ENCODE assay signal across 1 cellular context in the genomic region with DNA sequence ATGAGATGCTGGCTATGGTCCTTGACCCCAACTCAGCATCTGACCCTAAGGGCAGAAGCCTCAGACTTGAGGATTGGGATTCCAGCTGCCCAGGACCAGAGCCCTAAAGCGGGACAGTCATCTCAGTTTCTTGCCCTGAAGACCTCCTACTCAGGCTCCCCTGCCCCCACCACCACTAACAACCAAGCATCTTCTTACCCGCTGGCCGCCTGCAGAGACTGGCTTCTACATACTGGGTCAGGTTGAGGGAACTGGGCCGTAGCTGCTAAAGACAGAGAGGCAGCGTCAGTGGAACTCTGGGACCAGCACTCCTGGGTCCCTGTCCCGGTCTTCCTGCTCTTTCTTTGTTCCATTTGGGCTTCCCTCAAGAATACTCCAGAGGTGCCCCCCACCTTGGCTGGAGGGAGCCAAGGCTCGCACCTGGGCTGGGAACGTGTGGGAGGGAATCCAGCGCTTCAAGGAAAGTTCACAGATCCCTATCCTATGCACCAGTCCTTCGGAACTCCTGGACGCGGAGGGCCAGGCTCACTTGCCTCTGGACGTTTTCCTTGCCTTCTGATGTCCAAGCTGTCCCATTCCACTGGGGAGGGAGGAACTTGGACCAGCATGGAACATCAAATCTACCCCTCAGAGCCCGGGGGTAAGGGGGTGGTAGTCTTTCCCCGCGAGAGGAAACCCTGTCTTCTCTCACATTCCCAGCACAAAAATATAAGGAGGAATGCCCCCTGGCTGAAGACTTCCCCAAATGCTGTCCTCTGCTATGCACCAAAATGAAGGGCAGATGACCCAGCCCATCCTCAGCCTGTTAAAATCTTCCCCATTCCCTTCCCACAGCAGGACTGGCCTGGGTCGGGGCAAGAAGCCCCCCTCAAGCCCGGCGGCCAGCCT.
TF ChIP-seq lines count a peak whose summit lies in the region.

No MANE protein-coding gene starts in this region.

TF ChIP-seq in K562, 482 proteins besides CTCF, POLR2A, EP300 and RAD21:
- TF ChIP-seq, protein P1, sequence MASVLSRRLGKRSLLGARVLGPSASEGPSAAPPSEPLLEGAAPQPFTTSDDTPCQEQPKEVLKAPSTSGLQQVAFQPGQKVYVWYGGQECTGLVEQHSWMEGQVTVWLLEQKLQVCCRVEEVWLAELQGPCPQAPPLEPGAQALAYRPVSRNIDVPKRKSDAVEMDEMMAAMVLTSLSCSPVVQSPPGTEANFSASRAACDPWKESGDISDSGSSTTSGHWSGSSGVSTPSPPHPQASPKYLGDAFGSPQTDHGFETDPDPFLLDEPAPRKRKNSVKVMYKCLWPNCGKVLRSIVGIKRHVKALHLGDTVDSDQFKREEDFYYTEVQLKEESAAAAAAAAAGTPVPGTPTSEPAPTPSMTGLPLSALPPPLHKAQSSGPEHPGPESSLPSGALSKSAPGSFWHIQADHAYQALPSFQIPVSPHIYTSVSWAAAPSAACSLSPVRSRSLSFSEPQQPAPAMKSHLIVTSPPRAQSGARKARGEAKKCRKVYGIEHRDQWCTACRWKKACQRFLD (CRISPR knock-in tag; IDR thresholded peaks at IDR 0.05): no peak
- TF ChIP-seq ZNF384 (IDR thresholded peaks at IDR 0.05; ENCODE audit: low read depth, low read length): no peak
- TF ChIP-seq, protein P2, sequence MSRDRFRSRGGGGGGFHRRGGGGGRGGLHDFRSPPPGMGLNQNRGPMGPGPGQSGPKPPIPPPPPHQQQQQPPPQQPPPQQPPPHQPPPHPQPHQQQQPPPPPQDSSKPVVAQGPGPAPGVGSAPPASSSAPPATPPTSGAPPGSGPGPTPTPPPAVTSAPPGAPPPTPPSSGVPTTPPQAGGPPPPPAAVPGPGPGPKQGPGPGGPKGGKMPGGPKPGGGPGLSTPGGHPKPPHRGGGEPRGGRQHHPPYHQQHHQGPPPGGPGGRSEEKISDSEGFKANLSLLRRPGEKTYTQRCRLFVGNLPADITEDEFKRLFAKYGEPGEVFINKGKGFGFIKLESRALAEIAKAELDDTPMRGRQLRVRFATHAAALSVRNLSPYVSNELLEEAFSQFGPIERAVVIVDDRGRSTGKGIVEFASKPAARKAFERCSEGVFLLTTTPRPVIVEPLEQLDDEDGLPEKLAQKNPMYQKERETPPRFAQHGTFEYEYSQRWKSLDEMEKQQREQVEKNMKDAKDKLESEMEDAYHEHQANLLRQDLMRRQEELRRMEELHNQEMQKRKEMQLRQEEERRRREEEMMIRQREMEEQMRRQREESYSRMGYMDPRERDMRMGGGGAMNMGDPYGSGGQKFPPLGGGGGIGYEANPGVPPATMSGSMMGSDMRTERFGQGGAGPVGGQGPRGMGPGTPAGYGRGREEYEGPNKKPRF (IDR thresholded peaks at IDR 0.05; ENCODE audit: low read depth, low read length): no peak
- TF ChIP-seq FOXK2 (conservative IDR thresholded peaks at IDR 0.05 in 1 of 2, IDR thresholded peaks at IDR 0.05 in 1 of 2; ENCODE audit: low read depth in 2 of 2): no peak
- TF ChIP-seq, protein P3, sequence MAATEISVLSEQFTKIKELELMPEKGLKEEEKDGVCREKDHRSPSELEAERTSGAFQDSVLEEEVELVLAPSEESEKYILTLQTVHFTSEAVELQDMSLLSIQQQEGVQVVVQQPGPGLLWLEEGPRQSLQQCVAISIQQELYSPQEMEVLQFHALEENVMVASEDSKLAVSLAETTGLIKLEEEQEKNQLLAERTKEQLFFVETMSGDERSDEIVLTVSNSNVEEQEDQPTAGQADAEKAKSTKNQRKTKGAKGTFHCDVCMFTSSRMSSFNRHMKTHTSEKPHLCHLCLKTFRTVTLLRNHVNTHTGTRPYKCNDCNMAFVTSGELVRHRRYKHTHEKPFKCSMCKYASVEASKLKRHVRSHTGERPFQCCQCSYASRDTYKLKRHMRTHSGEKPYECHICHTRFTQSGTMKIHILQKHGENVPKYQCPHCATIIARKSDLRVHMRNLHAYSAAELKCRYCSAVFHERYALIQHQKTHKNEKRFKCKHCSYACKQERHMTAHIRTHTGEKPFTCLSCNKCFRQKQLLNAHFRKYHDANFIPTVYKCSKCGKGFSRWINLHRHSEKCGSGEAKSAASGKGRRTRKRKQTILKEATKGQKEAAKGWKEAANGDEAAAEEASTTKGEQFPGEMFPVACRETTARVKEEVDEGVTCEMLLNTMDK (IDR thresholded peaks at IDR 0.05; ENCODE audit: borderline replicate concordance, insufficient read depth, low read depth, low read length, poor library complexity, severe bottlenecking): no peak
- no peak for TF ChIP-seq KHSRP (IDR thresholded peaks at IDR 0.05)
- no peak for TF ChIP-seq ELF1 (tag; IDR thresholded peaks at IDR 0.05)
- TF ChIP-seq, protein P4, sequence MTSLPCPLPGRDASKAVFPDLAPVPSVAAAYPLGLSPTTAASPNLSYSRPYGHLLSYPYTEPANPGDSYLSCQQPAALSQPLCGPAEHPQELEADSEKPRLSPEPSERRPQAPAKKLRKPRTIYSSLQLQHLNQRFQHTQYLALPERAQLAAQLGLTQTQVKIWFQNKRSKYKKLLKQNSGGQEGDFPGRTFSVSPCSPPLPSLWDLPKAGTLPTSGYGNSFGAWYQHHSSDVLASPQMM (CRISPR knock-in tag; IDR thresholded peaks at IDR 0.05): no peak
- TF ChIP-seq, protein P5, sequence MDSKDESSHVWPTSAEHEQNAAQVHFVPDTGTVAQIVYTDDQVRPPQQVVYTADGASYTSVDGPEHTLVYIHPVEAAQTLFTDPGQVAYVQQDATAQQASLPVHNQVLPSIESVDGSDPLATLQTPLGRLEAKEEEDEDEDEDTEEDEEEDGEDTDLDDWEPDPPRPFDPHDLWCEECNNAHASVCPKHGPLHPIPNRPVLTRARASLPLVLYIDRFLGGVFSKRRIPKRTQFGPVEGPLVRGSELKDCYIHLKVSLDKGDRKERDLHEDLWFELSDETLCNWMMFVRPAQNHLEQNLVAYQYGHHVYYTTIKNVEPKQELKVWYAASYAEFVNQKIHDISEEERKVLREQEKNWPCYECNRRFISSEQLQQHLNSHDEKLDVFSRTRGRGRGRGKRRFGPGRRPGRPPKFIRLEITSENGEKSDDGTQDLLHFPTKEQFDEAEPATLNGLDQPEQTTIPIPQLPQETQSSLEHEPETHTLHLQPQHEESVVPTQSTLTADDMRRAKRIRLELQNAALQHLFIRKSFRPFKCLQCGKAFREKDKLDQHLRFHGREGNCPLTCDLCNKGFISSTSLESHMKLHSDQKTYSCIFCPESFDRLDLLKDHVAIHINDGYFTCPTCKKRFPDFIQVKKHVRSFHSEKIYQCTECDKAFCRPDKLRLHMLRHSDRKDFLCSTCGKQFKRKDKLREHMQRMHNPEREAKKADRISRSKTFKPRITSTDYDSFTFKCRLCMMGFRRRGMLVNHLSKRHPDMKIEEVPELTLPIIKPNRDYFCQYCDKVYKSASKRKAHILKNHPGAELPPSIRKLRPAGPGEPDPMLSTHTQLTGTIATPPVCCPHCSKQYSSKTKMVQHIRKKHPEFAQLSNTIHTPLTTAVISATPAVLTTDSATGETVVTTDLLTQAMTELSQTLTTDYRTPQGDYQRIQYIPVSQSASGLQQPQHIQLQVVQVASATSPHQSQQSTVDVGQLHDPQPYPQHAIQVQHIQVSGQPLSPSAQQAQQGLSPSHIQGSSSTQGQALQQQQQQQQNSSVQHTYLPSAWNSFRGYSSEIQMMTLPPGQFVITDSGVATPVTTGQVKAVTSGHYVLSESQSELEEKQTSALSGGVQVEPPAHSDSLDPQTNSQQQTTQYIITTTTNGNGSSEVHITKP (IDR thresholded peaks at IDR 0.05; ENCODE audit: partially characterized antibody): peak; percentile 58
- TF ChIP-seq, protein P6, sequence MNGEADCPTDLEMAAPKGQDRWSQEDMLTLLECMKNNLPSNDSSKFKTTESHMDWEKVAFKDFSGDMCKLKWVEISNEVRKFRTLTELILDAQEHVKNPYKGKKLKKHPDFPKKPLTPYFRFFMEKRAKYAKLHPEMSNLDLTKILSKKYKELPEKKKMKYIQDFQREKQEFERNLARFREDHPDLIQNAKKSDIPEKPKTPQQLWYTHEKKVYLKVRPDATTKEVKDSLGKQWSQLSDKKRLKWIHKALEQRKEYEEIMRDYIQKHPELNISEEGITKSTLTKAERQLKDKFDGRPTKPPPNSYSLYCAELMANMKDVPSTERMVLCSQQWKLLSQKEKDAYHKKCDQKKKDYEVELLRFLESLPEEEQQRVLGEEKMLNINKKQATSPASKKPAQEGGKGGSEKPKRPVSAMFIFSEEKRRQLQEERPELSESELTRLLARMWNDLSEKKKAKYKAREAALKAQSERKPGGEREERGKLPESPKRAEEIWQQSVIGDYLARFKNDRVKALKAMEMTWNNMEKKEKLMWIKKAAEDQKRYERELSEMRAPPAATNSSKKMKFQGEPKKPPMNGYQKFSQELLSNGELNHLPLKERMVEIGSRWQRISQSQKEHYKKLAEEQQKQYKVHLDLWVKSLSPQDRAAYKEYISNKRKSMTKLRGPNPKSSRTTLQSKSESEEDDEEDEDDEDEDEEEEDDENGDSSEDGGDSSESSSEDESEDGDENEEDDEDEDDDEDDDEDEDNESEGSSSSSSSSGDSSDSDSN (IDR thresholded peaks at IDR 0.05; ENCODE audit: borderline replicate concordance in 1 of 2, low read depth in 2 of 2, low read length in 2 of 2): 0 out of 4 replicates have a peak, but pooled peaks of 1 of the 2 experiments have one; percentile 26
- TF ChIP-seq KDM2B (CRISPR knock-in tag; IDR thresholded peaks at IDR 0.05): 0 out of 2 replicates have a peak, but pooled peaks have one; percentile 14
